In the genomic region with DNA sequence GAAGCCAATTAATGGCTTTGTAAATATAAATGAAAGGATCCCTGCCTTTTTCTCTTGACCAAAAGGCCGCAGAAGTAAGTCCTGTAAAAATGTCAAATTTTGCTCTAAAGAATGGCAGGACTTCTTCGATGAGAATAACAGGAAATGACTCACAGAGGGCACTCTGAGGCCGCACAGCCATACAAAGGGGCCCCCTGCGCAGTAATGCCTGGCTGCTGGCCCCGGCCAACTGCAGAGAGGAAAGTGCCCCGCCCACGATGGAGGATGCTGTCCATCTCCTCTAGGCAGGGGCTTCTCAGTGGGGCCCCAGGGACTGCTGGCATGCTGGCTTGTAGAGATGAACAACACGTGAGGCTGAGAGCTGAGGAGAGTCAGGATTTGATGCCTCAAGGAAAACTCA, we compare ENCODE assay signal across 8 cellular contexts.
A peak's percentile ranks its signal among the peaks of the same experiment; 100 is the strongest.
DNase-seq lines count a peak whose midpoint lies in the region; ATAC-seq and TF ChIP-seq lines count a peak whose summit lies in the region.

No MANE protein-coding gene starts in this region.

- CTCF ChIA-PET in activated naive CD4-positive, alpha-beta T cell treated with anti-CD3 and anti-CD28 coated beads, Interleukin-2, amount 10 ng/mL, durations not matched to agents 7 days and 5 days (lab: Charles Lee) = interaction anchor here (1.4 kb wide), 1 partner anchor 182 kb away, joined by 3 read pairs; no protein-coding TSS in a partner anchor

- H4K20me1 ChIP-seq in MM.1S (ENCODE audit: insufficient read depth, low read length) = no peaks in the 10 kb centered on the region

- H3K4me3 Mint-ChIP-seq in activated naive CD4-positive, alpha-beta T cell treated with anti-CD3 and anti-CD28 coated beads, Interleukin-2, amount 10 ng/mL, durations not matched to agents 7 days and 5 days = no peak overlapping the region

- H3K4me1 ChIP-seq in MM.1S (ENCODE audit: low read length) (no peaks in the 10 kb centered on the region), HAP-1 (no peaks in the 10 kb centered on the region)

- H3K79me2 ChIP-seq in MM.1S (ENCODE audit: low read length) = no peaks in the 10 kb centered on the region

- no peak for ATAC-seq in GM18498 (IDR thresholded peaks at IDR 0.05; ENCODE audit: unreplicated experiment)

- no peak overlapping the region for H3K27ac ChIP-seq in MM.1S (ENCODE audit: low read length)

- H3K4me1 Mint-ChIP-seq in activated naive CD4-positive, alpha-beta T cell treated with anti-CD3 and anti-CD28 coated beads, Interleukin-2, amount 10 ng/mL, durations not matched to agents 7 days and 5 days = peaks cover 12% of the 10 kb centered on the region

- no peaks in the 10 kb centered on the region for H3K27me3 ChIP-seq in MM.1S (replicated peaks; ENCODE audit: insufficient read depth, low read length)
- H3K27me3 ChIP-seq in HAP-1 (ENCODE audit: low read depth) = no peaks in the 10 kb centered on the region

- no peaks in the 10 kb centered on the region for H3K36me3 ChIP-seq in MM.1S (replicated peaks; ENCODE audit: insufficient read depth, low read length)
- H3K36me3 ChIP-seq in HAP-1 (replicated peaks) = no peaks in the 10 kb centered on the region

- no peak for TF ChIP-seq CTCF in MM.1S (IDR thresholded peaks at IDR 0.05; ENCODE audit: low read length)

- no peaks in the 10 kb centered on the region for H3F3A ChIP-seq in MM.1S (ENCODE audit: insufficient read depth, low read length)

- H3K27ac Mint-ChIP-seq in activated naive CD4-positive, alpha-beta T cell treated with anti-CD3 and anti-CD28 coated beads, Interleukin-2, amount 10 ng/mL, durations not matched to agents 7 days and 5 days = peak overlapping the region; percentile 28

- H3K36me3 Mint-ChIP-seq in activated naive CD4-positive, alpha-beta T cell treated with anti-CD3 and anti-CD28 coated beads, Interleukin-2, amount 10 ng/mL, durations not matched to agents 7 days and 5 days = no peaks in the 10 kb centered on the region

- in situ Hi-C loops in HAP-1 (cut with MboI; ENCODE audit: low sequenced_read_pairs) = no loop called here

- no peak overlapping the region for H3K9ac ChIP-seq in MM.1S (ENCODE audit: low read length)

- H3K9me2 ChIP-seq in MM.1S (replicated peaks; ENCODE audit: insufficient read depth, low read length) = no peaks in the 10 kb centered on the region

- no peak overlapping the region for H3K4me2 ChIP-seq in MM.1S (ENCODE audit: low read depth, low read length)

- H3K4me3 ChIP-seq in MM.1S (ENCODE audit: low read length) (no peak overlapping the region), HAP-1 (no peak overlapping the region)

- no peaks in the 10 kb centered on the region for H3K9me3 Mint-ChIP-seq in activated naive CD4-positive, alpha-beta T cell treated with anti-CD3 and anti-CD28 coated beads, Interleukin-2, amount 10 ng/mL, durations not matched to agents 7 days and 5 days

- DNase-seq in GM04503 (ENCODE audit: low read depth) = peak; percentile 48
- DNase-seq in MM.1S = peak; percentile 41
- peak; percentile 35 for DNase-seq in activated naive CD4-positive, alpha-beta T cell treated with anti-CD3 and anti-CD28 coated beads, Interleukin-2, amount 10 ng/mL, durations not matched to agents 7 days and 5 days
- peak; percentile 80 for DNase-seq in iPS-NIHi7 (ENCODE audit: extremely low spot score)
- peak; percentile 21 to 36 for DNase-seq in stimulated activated CD8-positive, alpha-beta memory T cell treated with anti-CD3 and anti-CD28 coated beads, Interleukin-7, amount 100 ng/mL, for 48 hours (ENCODE audit: extremely low read depth in 1 of 2, low read depth in 1 of 2)
- no peak for DNase-seq in HAP-1 (ENCODE audit: low spot score in 2 of 2)
- DNase-seq in superior temporal gyrus (ENCODE audit: extremely low spot score) = no peak

- no peak overlapping the region for H2AFZ ChIP-seq in MM.1S (ENCODE audit: low read length)

- H3K9me3 ChIP-seq in MM.1S (replicated peaks; ENCODE audit: insufficient read depth, low read length) (no peaks in the 10 kb centered on the region), HAP-1 (no peaks in the 10 kb centered on the region)

- peaks cover 13% of the 10 kb centered on the region for H3K27me3 Mint-ChIP-seq in activated naive CD4-positive, alpha-beta T cell treated with anti-CD3 and anti-CD28 coated beads, Interleukin-2, amount 10 ng/mL, durations not matched to agents 7 days and 5 days

Comparison
In these comparisons a context has a peak if more than half of its experiments do, and no peak if none do; other contexts are left out.
1. DNase-seq: peak in GM04503 (single experiment), MM.1S (single experiment), activated naive CD4-positive, alpha-beta T cell treated with anti-CD3 and anti-CD28 coated beads, Interleukin-2, amount 10 ng/mL, durations not matched to agents 7 days and 5 days (single experiment), iPS-NIHi7 (single experiment) and stimulated activated CD8-positive, alpha-beta memory T cell treated with anti-CD3 and anti-CD28 coated beads, Interleukin-7, amount 100 ng/mL, for 48 hours (2 of 2); none in HAP-1 (0 of 2) and superior temporal gyrus (single experiment).